ENCODE assay signal across 1 cellular context in the genomic region with DNA sequence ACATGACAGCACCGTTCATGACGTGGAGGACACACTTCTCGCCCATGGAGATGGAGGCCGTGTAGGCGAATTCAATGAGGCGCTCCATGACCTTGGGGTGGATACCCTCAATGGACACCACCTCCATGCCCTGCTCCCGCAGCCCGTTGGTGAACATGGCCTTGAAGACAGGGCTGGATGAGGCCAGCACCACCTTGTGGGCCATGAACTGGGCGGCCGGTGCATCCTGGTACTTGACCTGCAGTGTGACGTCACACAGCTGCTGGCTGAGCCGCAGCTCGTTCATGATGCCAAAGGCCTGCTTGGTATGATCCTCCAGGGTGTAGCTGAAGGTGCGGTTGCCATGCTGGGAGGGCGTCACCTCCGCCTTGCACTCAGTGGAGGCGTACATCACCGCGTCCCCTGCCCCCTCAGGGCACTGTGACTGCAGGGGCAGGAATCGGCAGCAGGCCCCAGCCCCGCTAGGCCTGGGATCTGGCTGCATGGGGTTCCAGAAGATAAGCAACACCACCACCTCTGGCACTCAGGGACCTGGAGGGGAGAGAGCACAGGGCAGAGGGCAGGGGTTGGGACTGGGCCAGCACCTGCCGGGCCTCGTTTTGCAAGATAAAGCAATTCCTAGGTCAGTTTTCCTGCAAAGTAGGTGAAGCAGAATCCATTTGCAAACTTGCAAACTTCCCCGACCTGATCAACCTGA.
A peak's percentile ranks its signal among the peaks of the same experiment; 100 is the strongest.
TF ChIP-seq lines count a peak whose summit lies in the region.

No MANE protein-coding gene starts in this region.

TF ChIP-seq in WTC11, 78 proteins besides CTCF, POLR2A, EP300 and RAD21 (continued from another document):
- TF ChIP-seq, protein P1, sequence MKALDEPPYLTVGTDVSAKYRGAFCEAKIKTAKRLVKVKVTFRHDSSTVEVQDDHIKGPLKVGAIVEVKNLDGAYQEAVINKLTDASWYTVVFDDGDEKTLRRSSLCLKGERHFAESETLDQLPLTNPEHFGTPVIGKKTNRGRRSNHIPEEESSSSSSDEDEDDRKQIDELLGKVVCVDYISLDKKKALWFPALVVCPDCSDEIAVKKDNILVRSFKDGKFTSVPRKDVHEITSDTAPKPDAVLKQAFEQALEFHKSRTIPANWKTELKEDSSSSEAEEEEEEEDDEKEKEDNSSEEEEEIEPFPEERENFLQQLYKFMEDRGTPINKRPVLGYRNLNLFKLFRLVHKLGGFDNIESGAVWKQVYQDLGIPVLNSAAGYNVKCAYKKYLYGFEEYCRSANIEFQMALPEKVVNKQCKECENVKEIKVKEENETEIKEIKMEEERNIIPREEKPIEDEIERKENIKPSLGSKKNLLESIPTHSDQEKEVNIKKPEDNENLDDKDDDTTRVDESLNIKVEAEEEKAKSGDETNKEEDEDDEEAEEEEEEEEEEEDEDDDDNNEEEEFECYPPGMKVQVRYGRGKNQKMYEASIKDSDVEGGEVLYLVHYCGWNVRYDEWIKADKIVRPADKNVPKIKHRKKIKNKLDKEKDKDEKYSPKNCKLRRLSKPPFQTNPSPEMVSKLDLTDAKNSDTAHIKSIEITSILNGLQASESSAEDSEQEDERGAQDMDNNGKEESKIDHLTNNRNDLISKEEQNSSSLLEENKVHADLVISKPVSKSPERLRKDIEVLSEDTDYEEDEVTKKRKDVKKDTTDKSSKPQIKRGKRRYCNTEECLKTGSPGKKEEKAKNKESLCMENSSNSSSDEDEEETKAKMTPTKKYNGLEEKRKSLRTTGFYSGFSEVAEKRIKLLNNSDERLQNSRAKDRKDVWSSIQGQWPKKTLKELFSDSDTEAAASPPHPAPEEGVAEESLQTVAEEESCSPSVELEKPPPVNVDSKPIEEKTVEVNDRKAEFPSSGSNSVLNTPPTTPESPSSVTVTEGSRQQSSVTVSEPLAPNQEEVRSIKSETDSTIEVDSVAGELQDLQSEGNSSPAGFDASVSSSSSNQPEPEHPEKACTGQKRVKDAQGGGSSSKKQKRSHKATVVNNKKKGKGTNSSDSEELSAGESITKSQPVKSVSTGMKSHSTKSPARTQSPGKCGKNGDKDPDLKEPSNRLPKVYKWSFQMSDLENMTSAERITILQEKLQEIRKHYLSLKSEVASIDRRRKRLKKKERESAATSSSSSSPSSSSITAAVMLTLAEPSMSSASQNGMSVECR (CRISPR knock-in tag; IDR thresholded peaks at IDR 0.05; ENCODE audit: borderline replicate concordance), result no peak
- TF ChIP-seq NR3C1 (CRISPR knock-in tag; conservative IDR thresholded peaks at IDR 0.05; ENCODE audit: low read depth), result no peak
- TF ChIP-seq, protein P2, sequence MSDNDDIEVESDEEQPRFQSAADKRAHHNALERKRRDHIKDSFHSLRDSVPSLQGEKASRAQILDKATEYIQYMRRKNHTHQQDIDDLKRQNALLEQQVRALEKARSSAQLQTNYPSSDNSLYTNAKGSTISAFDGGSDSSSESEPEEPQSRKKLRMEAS (CRISPR knock-in tag; IDR thresholded peaks at IDR 0.05), result no peak
- no peak for TF ChIP-seq FOXJ3 (CRISPR knock-in tag; IDR thresholded peaks at IDR 0.05; ENCODE audit: borderline replicate concordance)
- no peak for TF ChIP-seq RORB (CRISPR knock-in tag; IDR thresholded peaks at IDR 0.05)
- TF ChIP-seq FOXP1 (CRISPR knock-in tag; IDR thresholded peaks at IDR 0.05; ENCODE audit: borderline replicate concordance), result 0 out of 2 replicates have a peak, but pooled peaks have one; percentile 2
- TF ChIP-seq, protein P3, sequence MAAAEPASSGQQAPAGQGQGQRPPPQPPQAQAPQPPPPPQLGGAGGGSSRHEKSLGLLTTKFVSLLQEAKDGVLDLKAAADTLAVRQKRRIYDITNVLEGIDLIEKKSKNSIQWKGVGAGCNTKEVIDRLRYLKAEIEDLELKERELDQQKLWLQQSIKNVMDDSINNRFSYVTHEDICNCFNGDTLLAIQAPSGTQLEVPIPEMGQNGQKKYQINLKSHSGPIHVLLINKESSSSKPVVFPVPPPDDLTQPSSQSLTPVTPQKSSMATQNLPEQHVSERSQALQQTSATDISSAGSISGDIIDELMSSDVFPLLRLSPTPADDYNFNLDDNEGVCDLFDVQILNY (CRISPR knock-in tag; IDR thresholded peaks at IDR 0.05), result 0 out of 2 replicates have a peak, but pooled peaks have one; percentile 47
- no peak for TF ChIP-seq KAT7 (CRISPR knock-in tag; IDR thresholded peaks at IDR 0.05; ENCODE audit: borderline replicate concordance)
- TF ChIP-seq SP1 (CRISPR knock-in tag; conservative IDR thresholded peaks at IDR 0.05), result 0 out of 2 replicates have a peak, but pooled peaks have one; percentile 31
